ENCODE assay signal across 1 cellular context in the genomic region with DNA sequence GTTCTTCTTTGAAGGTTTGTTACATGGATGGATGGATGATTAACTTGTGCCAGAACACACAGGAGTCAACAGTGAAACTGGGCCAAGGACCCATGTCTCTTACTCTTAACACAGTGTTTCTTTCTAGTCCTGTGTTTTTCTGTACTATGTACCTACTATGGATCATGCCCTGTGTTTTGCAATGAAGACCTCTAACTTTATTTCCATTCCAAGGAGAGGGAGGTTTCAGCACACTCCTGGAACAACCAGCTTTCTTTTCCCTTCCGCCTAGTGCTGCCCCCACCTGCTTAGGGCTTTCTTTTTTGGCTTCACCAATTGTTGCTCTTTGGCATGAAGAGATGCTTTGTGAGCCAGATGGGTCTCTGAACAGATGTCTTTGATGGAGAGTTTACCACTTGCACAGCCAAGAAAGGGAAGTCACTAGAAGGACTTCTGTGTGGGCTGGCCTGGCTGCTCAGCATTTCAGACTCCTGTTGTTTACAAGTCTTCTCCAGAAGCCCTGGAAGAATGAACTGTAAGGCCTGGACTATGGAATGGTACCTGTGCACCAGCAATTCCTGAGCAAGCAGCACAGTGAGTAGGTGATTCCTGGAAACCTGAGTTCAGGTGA.
TF ChIP-seq lines count a peak whose summit lies in the region.

No MANE protein-coding gene starts in this region.

TF ChIP-seq in HepG2, 621 proteins besides CTCF, POLR2A, EP300 and RAD21 (continued from another document and continues in another):
- TF ChIP-seq, protein P1, sequence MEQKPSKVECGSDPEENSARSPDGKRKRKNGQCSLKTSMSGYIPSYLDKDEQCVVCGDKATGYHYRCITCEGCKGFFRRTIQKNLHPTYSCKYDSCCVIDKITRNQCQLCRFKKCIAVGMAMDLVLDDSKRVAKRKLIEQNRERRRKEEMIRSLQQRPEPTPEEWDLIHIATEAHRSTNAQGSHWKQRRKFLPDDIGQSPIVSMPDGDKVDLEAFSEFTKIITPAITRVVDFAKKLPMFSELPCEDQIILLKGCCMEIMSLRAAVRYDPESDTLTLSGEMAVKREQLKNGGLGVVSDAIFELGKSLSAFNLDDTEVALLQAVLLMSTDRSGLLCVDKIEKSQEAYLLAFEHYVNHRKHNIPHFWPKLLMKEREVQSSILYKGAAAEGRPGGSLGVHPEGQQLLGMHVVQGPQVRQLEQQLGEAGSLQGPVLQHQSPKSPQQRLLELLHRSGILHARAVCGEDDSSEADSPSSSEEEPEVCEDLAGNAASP (CRISPR knock-in tag; IDR thresholded peaks at IDR 0.05; ENCODE audit: borderline replicate concordance), result no peak
- TF ChIP-seq NRL (CRISPR knock-in tag; IDR thresholded peaks at IDR 0.05; ENCODE audit: borderline replicate concordance) (no peak), NR2C2 (CRISPR knock-in tag; IDR thresholded peaks at IDR 0.05; ENCODE audit: borderline replicate concordance) (0 out of 2 replicates have a peak, but pooled peaks have one; percentile 30), NFKB2 (CRISPR knock-in tag; IDR thresholded peaks at IDR 0.05; ENCODE audit: borderline replicate concordance) (no peak), EHMT2 (IDR thresholded peaks at IDR 0.05; ENCODE audit: borderline replicate concordance, low read depth, low read length) (0 out of 2 replicates have a peak, but pooled peaks have one; percentile 47), ZNF282 (IDR thresholded peaks at IDR 0.05; ENCODE audit: partially characterized antibody) (no peak), CEBPB (IDR thresholded peaks at IDR 0.05; ENCODE audit: borderline replicate concordance, low read depth, low read length) (peak; percentile 82; the same call in 1 of the 2 replicates), FOSL1 (CRISPR knock-in tag; IDR thresholded peaks at IDR 0.05; ENCODE audit: borderline replicate concordance) (no peak), ZSCAN25 (CRISPR knock-in tag; IDR thresholded peaks at IDR 0.05) (no peak), PHF21A (CRISPR knock-in tag; IDR thresholded peaks at IDR 0.05) (peak; percentile 53; the same call in 1 of the 2 replicates), ZBTB20 (CRISPR knock-in tag; IDR thresholded peaks at IDR 0.05; ENCODE audit: borderline replicate concordance, low read depth) (no peak), SAP130 (CRISPR knock-in tag; IDR thresholded peaks at IDR 0.05; ENCODE audit: low read depth) (peak; percentile 68), PCBP2 (optimal IDR thresholded peaks at IDR 0.05; ENCODE audit: low read depth, low read length, poor library complexity, severe bottlenecking) (no peak), CHD4 (IDR thresholded peaks at IDR 0.05; ENCODE audit: borderline replicate concordance, low read length) (no peak), THAP11 (CRISPR knock-in tag; IDR thresholded peaks at IDR 0.05) (peak; percentile 42; the same call in 1 of the 2 replicates), ATF7 (IDR thresholded peaks at IDR 0.05) (no peak), ATF7 (CRISPR knock-in tag; IDR thresholded peaks at IDR 0.05) (no peak), ASH2L (IDR thresholded peaks at IDR 0.05; ENCODE audit: insufficient read length, low read depth, low read length) (peak; percentile 45), JDP2 (CRISPR knock-in tag; IDR thresholded peaks at IDR 0.05; ENCODE audit: borderline replicate concordance) (no peak), ZC3H4 (CRISPR knock-in tag; IDR thresholded peaks at IDR 0.05; ENCODE audit: borderline replicate concordance) (no peak), ZFP36L2 (CRISPR knock-in tag; IDR thresholded peaks at IDR 0.05) (no peak), MEIS1 (CRISPR knock-in tag; IDR thresholded peaks at IDR 0.05; ENCODE audit: borderline replicate concordance) (no peak), ZNF562 (CRISPR knock-in tag; IDR thresholded peaks at IDR 0.05; ENCODE audit: borderline replicate concordance) (no peak), GABPA (IDR thresholded peaks at IDR 0.05; ENCODE audit: low read depth, low read length) (no peak), GABPA (CRISPR knock-in tag; IDR thresholded peaks at IDR 0.05; ENCODE audit: low read depth) (peak; percentile 30; the same call in 1 of the 2 replicates), ZNF570 (CRISPR knock-in tag; IDR thresholded peaks at IDR 0.05; ENCODE audit: borderline replicate concordance) (no peak), XBP1 (CRISPR knock-in tag; IDR thresholded peaks at IDR 0.05) (no peak), FOSL2 (CRISPR knock-in tag; IDR thresholded peaks at IDR 0.05) (no peak)
- TF ChIP-seq, protein P2, sequence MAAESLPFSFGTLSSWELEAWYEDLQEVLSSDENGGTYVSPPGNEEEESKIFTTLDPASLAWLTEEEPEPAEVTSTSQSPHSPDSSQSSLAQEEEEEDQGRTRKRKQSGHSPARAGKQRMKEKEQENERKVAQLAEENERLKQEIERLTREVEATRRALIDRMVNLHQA (CRISPR knock-in tag; IDR thresholded peaks at IDR 0.05), result no peak
- TF ChIP-seq, protein P3, sequence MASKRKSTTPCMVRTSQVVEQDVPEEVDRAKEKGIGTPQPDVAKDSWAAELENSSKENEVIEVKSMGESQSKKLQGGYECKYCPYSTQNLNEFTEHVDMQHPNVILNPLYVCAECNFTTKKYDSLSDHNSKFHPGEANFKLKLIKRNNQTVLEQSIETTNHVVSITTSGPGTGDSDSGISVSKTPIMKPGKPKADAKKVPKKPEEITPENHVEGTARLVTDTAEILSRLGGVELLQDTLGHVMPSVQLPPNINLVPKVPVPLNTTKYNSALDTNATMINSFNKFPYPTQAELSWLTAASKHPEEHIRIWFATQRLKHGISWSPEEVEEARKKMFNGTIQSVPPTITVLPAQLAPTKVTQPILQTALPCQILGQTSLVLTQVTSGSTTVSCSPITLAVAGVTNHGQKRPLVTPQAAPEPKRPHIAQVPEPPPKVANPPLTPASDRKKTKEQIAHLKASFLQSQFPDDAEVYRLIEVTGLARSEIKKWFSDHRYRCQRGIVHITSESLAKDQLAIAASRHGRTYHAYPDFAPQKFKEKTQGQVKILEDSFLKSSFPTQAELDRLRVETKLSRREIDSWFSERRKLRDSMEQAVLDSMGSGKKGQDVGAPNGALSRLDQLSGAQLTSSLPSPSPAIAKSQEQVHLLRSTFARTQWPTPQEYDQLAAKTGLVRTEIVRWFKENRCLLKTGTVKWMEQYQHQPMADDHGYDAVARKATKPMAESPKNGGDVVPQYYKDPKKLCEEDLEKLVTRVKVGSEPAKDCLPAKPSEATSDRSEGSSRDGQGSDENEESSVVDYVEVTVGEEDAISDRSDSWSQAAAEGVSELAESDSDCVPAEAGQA (IDR thresholded peaks at IDR 0.05; ENCODE audit: low read depth), result no peak
- TF ChIP-seq, protein P3 (CRISPR knock-in tag; IDR thresholded peaks at IDR 0.05; ENCODE audit: borderline replicate concordance), result no peak
- TF ChIP-seq, protein P4, sequence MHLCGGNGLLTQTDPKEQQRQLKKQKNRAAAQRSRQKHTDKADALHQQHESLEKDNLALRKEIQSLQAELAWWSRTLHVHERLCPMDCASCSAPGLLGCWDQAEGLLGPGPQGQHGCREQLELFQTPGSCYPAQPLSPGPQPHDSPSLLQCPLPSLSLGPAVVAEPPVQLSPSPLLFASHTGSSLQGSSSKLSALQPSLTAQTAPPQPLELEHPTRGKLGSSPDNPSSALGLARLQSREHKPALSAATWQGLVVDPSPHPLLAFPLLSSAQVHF (CRISPR knock-in tag; IDR thresholded peaks at IDR 0.05), result no peak
- TF ChIP-seq, protein P5, sequence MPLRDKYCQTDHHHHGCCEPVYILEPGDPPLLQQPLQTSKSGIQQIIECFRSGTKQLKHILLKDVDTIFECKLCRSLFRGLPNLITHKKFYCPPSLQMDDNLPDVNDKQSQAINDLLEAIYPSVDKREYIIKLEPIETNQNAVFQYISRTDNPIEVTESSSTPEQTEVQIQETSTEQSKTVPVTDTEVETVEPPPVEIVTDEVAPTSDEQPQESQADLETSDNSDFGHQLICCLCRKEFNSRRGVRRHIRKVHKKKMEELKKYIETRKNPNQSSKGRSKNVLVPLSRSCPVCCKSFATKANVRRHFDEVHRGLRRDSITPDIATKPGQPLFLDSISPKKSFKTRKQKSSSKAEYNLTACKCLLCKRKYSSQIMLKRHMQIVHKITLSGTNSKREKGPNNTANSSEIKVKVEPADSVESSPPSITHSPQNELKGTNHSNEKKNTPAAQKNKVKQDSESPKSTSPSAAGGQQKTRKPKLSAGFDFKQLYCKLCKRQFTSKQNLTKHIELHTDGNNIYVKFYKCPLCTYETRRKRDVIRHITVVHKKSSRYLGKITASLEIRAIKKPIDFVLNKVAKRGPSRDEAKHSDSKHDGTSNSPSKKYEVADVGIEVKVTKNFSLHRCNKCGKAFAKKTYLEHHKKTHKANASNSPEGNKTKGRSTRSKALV (CRISPR knock-in tag; IDR thresholded peaks at IDR 0.05), result no peak
- TF ChIP-seq, protein P6, sequence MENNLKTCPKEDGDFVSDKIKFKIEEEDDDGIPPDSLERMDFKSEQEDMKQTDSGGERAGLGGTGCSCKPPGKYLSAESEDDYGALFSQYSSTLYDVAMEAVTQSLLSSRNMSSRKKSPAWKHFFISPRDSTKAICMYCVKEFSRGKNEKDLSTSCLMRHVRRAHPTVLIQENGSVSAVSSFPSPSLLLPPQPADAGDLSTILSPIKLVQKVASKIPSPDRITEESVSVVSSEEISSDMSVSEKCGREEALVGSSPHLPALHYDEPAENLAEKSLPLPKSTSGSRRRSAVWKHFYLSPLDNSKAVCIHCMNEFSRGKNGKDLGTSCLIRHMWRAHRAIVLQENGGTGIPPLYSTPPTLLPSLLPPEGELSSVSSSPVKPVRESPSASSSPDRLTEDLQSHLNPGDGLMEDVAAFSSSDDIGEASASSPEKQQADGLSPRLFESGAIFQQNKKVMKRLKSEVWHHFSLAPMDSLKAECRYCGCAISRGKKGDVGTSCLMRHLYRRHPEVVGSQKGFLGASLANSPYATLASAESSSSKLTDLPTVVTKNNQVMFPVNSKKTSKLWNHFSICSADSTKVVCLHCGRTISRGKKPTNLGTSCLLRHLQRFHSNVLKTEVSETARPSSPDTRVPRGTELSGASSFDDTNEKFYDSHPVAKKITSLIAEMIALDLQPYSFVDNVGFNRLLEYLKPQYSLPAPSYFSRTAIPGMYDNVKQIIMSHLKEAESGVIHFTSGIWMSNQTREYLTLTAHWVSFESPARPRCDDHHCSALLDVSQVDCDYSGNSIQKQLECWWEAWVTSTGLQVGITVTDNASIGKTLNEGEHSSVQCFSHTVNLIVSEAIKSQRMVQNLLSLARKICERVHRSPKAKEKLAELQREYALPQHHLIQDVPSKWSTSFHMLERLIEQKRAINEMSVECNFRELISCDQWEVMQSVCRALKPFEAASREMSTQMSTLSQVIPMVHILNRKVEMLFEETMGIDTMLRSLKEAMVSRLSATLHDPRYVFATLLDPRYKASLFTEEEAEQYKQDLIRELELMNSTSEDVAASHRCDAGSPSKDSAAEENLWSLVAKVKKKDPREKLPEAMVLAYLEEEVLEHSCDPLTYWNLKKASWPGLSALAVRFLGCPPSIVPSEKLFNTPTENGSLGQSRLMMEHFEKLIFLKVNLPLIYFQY (CRISPR knock-in tag; IDR thresholded peaks at IDR 0.05; ENCODE audit: borderline replicate concordance), result peak; percentile 76; the same call in 1 of the 2 replicates
- TF ChIP-seq, protein P7, sequence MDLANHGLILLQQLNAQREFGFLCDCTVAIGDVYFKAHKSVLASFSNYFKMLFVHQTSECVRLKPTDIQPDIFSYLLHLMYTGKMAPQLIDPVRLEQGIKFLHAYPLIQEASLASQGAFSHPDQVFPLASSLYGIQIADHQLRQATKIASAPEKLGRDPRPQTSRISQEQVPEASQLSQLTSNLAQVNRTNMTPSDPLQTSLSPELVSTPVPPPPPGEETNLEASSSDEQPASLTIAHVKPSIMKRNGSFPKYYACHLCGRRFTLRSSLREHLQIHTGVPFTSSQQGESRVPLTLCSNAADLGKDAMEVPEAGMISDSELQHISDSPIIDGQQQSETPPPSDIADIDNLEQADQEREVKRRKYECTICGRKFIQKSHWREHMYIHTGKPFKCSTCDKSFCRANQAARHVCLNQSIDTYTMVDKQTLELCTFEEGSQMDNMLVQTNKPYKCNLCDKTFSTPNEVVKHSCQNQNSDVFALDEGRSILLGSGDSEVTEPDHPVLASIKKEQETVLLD (CRISPR knock-in tag; IDR thresholded peaks at IDR 0.05; ENCODE audit: low read depth), result no peak
- TF ChIP-seq, protein P8, sequence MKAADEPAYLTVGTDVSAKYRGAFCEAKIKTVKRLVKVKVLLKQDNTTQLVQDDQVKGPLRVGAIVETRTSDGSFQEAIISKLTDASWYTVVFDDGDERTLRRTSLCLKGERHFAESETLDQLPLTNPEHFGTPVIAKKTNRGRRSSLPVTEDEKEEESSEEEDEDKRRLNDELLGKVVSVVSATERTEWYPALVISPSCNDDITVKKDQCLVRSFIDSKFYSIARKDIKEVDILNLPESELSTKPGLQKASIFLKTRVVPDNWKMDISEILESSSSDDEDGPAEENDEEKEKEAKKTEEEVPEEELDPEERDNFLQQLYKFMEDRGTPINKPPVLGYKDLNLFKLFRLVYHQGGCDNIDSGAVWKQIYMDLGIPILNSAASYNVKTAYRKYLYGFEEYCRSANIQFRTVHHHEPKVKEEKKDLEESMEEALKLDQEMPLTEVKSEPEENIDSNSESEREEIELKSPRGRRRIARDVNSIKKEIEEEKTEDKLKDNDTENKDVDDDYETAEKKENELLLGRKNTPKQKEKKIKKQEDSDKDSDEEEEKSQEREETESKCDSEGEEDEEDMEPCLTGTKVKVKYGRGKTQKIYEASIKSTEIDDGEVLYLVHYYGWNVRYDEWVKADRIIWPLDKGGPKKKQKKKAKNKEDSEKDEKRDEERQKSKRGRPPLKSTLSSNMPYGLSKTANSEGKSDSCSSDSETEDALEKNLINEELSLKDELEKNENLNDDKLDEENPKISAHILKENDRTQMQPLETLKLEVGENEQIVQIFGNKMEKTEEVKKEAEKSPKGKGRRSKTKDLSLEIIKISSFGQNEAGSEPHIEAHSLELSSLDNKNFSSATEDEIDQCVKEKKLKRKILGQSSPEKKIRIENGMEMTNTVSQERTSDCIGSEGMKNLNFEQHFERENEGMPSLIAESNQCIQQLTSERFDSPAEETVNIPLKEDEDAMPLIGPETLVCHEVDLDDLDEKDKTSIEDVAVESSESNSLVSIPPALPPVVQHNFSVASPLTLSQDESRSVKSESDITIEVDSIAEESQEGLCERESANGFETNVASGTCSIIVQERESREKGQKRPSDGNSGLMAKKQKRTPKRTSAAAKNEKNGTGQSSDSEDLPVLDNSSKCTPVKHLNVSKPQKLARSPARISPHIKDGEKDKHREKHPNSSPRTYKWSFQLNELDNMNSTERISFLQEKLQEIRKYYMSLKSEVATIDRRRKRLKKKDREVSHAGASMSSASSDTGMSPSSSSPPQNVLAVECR (CRISPR knock-in tag; IDR thresholded peaks at IDR 0.05; ENCODE audit: borderline replicate concordance), result peak; percentile 23; the same call in 1 of the 2 replicates
